In genomic region chr9:6592791-6593190, GRCh38 we compare ENCODE assay signal across 1 cellular context.
TF ChIP-seq lines count a peak whose summit lies in the region.

No MANE protein-coding gene starts in this region.

TF ChIP-seq in HepG2, 621 proteins besides CTCF, POLR2A, EP300 and RAD21:
- TF ChIP-seq ZNF816 (CRISPR knock-in tag; IDR thresholded peaks at IDR 0.05; ENCODE audit: borderline replicate concordance) (no peak), MLX (CRISPR knock-in tag; IDR thresholded peaks at IDR 0.05) (no peak), ATF1 (CRISPR knock-in tag; IDR thresholded peaks at IDR 0.05) (no peak), ATF7-NPFF (CRISPR knock-in tag; IDR thresholded peaks at IDR 0.05; ENCODE audit: low read depth) (no peak), POLR2G (IDR thresholded peaks at IDR 0.05; ENCODE audit: low read depth, low read length) (no peak), NFE2 (CRISPR knock-in tag; IDR thresholded peaks at IDR 0.05) (no peak), KDM5A (IDR thresholded peaks at IDR 0.05; ENCODE audit: borderline replicate concordance, low read length) (no peak), HMG20B (CRISPR knock-in tag; conservative IDR thresholded peaks at IDR 0.05) (no peak), UBTF (CRISPR knock-in tag; IDR thresholded peaks at IDR 0.05) (no peak), ZNF772 (CRISPR knock-in tag; IDR thresholded peaks at IDR 0.05) (no peak), CERS6 (CRISPR knock-in tag; IDR thresholded peaks at IDR 0.05) (no peak), ZMYM2 (CRISPR knock-in tag; IDR thresholded peaks at IDR 0.05) (no peak), ZBTB8A (CRISPR knock-in tag; IDR thresholded peaks at IDR 0.05; ENCODE audit: borderline replicate concordance, low read depth) (no peak), PCBP1 (IDR thresholded peaks at IDR 0.05; ENCODE audit: borderline replicate concordance, low read depth, low read length) (no peak), ZNF224 (CRISPR knock-in tag; IDR thresholded peaks at IDR 0.05) (no peak)
